ENCODE assay signal across 9 cellular contexts in genomic region chrX:7108995-7109634, GRCh38. TPM values are rescaled to one million over a fixed set of nuclear protein-coding genes. Genes with fewer than 3 reads are reported as not detected.
DNase-seq lines count a peak whose midpoint lies in the region; ATAC-seq and TF ChIP-seq lines count a peak whose summit lies in the region.
"Had no signal": no experiment of that assay in that cellular context is flagged by ENCODE, and none has a peak within 500 bp of the region (broad histone marks: within the 10 kb centered on the region; RNA-seq: fewer than 3 reads in every experiment).

No MANE protein-coding gene starts in this region.

- peak overlapping the region; percentile 43 for H3K4me3 ChIP-seq in OCI-LY1 (ENCODE audit: low read depth, low read length, poor library complexity, severe bottlenecking)

- peaks cover 81% of the 10 kb centered on the region for H3K4me1 ChIP-seq in OCI-LY1 (ENCODE audit: insufficient read depth, low read length, severe bottlenecking)

- no peaks in the 10 kb centered on the region for H3K9me2 ChIP-seq in OCI-LY1 (ENCODE audit: low read depth, low read length)

- no peaks in the 10 kb centered on the region for H3K9me3 ChIP-seq in OCI-LY1 (ENCODE audit: low read length)

- no peak for ATAC-seq in GM21576 (IDR thresholded peaks at IDR 0.05; ENCODE audit: unreplicated experiment)

- no peak for TF ChIP-seq CTCF in OCI-LY1 (IDR thresholded peaks at IDR 0.05; ENCODE audit: low read length)

- H3K36me3 ChIP-seq in OCI-LY1 (ENCODE audit: insufficient read depth, low read length) = peaks cover 15% of the 10 kb centered on the region

- no peaks in the 10 kb centered on the region; the same call in 1 of the 2 replicates for H3K79me2 ChIP-seq in OCI-LY1 (ENCODE audit: insufficient read depth, low read length)

- H3K9ac ChIP-seq in OCI-LY1 (ENCODE audit: low read length) = peak overlapping the region; percentile 90

- no peak overlapping the region for H2AFZ ChIP-seq in OCI-LY1 (ENCODE audit: low read length)

- no peaks in the 10 kb centered on the region for H4K20me1 ChIP-seq in OCI-LY1 (ENCODE audit: insufficient read depth, low read length)

- peak overlapping the region; percentile 100 for H3K27ac ChIP-seq in OCI-LY1 (ENCODE audit: low read depth, low read length, poor library complexity, severe bottlenecking)

- DNase-seq in DMS79 treated with DMSO at 0.1 percent for 48 hours (lab: John Stamatoyannopoulos, UW) = peak; percentile 52
- peak; percentile 7 for DNase-seq in fibroblast of peridontal ligament (ENCODE audit: extremely low read depth)
- peak; percentile 82 for DNase-seq in pulmonary artery endothelial cell (ENCODE audit: low read depth, low spot score)
- DNase-seq in pons (ENCODE audit: low spot score) = no peak
- DNase-seq in T1000 (lab: John Stamatoyannopoulos, UW) = no peak
- DNase-seq in iPS-NIHi7 (ENCODE audit: extremely low spot score) = no peak
- DNase-seq: kidney had no signal

- no peaks in the 10 kb centered on the region for H3K27me3 ChIP-seq in OCI-LY1 (ENCODE audit: insufficient read depth, low read length)

- no peaks in the 10 kb centered on the region; the same call in 1 of the 2 replicates for H3F3A ChIP-seq in OCI-LY1 (ENCODE audit: insufficient read depth, low read length)

- H3K4me2 ChIP-seq in OCI-LY1 (ENCODE audit: low read length) = peak overlapping the region; percentile 73

RNA-seq across cellular contexts. Expression of gene STS, which starts 38.4 kb away (rescaled TPM):
- total RNA-seq in pulmonary artery endothelial cell = 1.9 and 2.3 TPM in 2 replicates

RNA-seq across cellular contexts. Expression of gene PUDP, which starts 38.8 kb away (rescaled TPM):
- 7.3 and 7.4 TPM in 2 replicates for total RNA-seq in pulmonary artery endothelial cell

Comparison
In these comparisons a context has a peak if more than half of its experiments do, and no peak if none do; other contexts are left out.
1. DNase-seq: peak in DMS79 treated with DMSO at 0.1 percent for 48 hours (single experiment), fibroblast of peridontal ligament (single experiment) and pulmonary artery endothelial cell (single experiment); none in pons (single experiment), T1000 (single experiment) and iPS-NIHi7 (single experiment).